ENCODE assay signal across 8 cellular contexts in genomic region chr6:26342106-26342999, GRCh38.
A peak's percentile ranks its signal among the peaks of the same experiment; 100 is the strongest.
DNase-seq lines count a peak whose midpoint lies in the region; ATAC-seq and TF ChIP-seq lines count a peak whose summit lies in the region.

No MANE protein-coding gene starts in this region.

- peak overlapping the region; percentile 17 for H3K4me3 ChIP-seq in SU-DHL-6 (ENCODE audit: insufficient read depth, low read length, poor library complexity, severe bottlenecking)
- H3K4me3 ChIP-seq in iPS-11a (ENCODE audit: low read depth, low read length): peak overlapping the region; percentile 66

- TF ChIP-seq CTCF in SU-DHL-6 (IDR thresholded peaks at IDR 0.05; ENCODE audit: insufficient read depth, low read length, poor library complexity, severe bottlenecking): no peak

- peak overlapping the region; percentile 53 for H3K4me2 ChIP-seq in SU-DHL-6 (ENCODE audit: low read depth, low read length, poor library complexity, severe bottlenecking)

- no peaks in the 10 kb centered on the region for H3K36me3 ChIP-seq in SU-DHL-6 (ENCODE audit: low read length)

- in situ Hi-C loops in KBM-7 (cut with MboI; ENCODE audit: low pct_unique_long_range_greater_than_20kb, low sequenced_read_pairs): loop anchor here (25.0 kb wide), 1 partner anchor 195 kb away; the partner anchor contains the start of gene HMGN4

- no peaks in the 10 kb centered on the region for H3K27me3 ChIP-seq in SU-DHL-6 (ENCODE audit: low read length)

- H3K9ac ChIP-seq in SU-DHL-6 (ENCODE audit: low read length): peak overlapping the region; percentile 42

- H4K20me1 ChIP-seq in SU-DHL-6 (ENCODE audit: low read depth, low read length): no peaks in the 10 kb centered on the region

- H3F3A ChIP-seq in SU-DHL-6 (ENCODE audit: insufficient read depth): no peaks in the 10 kb centered on the region

- no peaks in the 10 kb centered on the region for H3K9me3 ChIP-seq in SU-DHL-6 (ENCODE audit: insufficient read depth, low read length)

- no peaks in the 10 kb centered on the region for H3K9me2 ChIP-seq in SU-DHL-6 (replicated peaks; ENCODE audit: insufficient read depth, low read length)

- peak; percentile 60 for ATAC-seq in GM18511 (IDR thresholded peaks at IDR 0.05; ENCODE audit: unreplicated experiment)
- ATAC-seq in HG02852 (IDR thresholded peaks at IDR 0.05; ENCODE audit: unreplicated experiment): peak; percentile 76
- ATAC-seq in GM18861 (IDR thresholded peaks at IDR 0.05; ENCODE audit: unreplicated experiment): no peak

- DNase-seq in KBM-7 (no peak), GOT3 (lab: John Stamatoyannopoulos, UW) (no peak), NCI-H187 treated with DMSO at 0.1 percent for 48 hours (lab: John Stamatoyannopoulos, UW) (no peak)

- peak overlapping the region; percentile 63 for H2AFZ ChIP-seq in SU-DHL-6 (ENCODE audit: low read depth, low read length, severe bottlenecking)

- H3K79me2 ChIP-seq in SU-DHL-6 (ENCODE audit: insufficient read depth, low read length): no peaks in the 10 kb centered on the region

- no peak overlapping the region for H3K27ac ChIP-seq in SU-DHL-6 (ENCODE audit: low read depth, low read length)
